In the genomic region with DNA sequence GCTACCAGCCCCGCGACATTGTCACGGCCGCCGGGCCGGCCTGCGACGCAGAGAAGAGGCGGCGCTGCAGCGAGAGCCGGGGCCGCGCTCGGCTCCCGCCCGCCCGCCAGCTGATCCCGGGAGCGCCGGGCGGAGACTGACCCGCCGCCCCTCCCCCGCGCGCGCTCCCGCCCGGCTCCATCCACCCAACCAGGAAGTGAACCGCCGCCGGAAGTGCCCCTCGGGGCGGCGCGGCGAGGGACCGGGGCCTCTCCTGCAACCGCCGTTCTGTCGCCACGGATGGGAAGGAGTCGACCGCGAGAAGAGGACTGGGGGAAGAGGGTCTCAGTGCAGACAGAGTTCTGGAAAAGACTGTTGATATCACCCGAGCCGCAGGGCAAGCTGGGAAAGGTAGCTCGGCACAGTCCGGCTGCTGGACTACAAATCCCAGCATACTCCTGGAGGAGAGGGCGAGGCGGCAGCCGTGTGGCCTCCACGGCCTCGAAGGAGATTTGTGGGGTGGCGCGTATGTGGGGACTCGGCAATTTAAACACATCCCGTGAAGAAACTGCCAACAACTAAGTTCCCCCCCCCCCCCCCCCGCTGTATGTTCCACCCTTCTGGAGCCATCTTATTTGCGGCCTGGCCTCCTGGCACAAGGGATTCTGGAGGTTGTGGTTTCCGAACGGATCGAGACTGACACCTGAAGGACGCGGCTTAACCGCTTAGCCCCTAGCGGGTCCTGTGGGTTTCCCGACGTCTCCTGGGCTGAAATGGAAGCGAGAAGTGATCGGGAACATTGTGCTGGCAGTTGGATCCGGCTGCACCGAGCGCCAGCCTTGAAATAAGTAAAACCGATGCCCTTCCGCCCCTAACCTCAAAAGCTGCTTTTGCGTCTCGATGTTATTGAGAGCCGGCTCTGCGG, we compare ENCODE assay signal across 8 cellular contexts. TPM values are rescaled to one million over a fixed set of nuclear protein-coding genes. Genes with fewer than 3 reads are reported as not detected.
A peak's percentile ranks its signal among the peaks of the same experiment; 100 is the strongest.
DNase-seq lines count a peak whose midpoint lies in the region; ATAC-seq, FAIRE-seq and TF ChIP-seq lines count a peak whose summit lies in the region.

TSS of gene AAK1 (minus strand) at position 138 of the 904 bp plus-strand sequence. CDS start 699 bp downstream, outside the sequence.

- H3K4me1 ChIP-seq in kidney (ENCODE audit: control insufficient read depth in 1 of 2, insufficient read depth in 1 of 2, low read depth in 1 of 2, low read length in 2 of 2) = peaks cover 4 to 16% of the 10 kb centered on the region in 2 donors

- intact Hi-C loops in kidney (cut with DNase I) = no loop called here

- H3K27ac ChIP-seq in kidney (ENCODE audit: low read depth in 2 of 2, low read length in 2 of 2) = peak within 1 kb of the TSS; percentile 96 to 97

- peak; percentile 45 for ATAC-seq in GM19025 (IDR thresholded peaks at IDR 0.05; ENCODE audit: low read depth, unreplicated experiment)
- peak; percentile 51 for ATAC-seq in HG03354 (IDR thresholded peaks at IDR 0.05; ENCODE audit: poor library complexity, severe bottlenecking, unreplicated experiment)

- no peaks in the 10 kb centered on the region for H3K36me3 ChIP-seq in kidney (ENCODE audit: control insufficient read depth in 1 of 2, insufficient read depth in 2 of 2, low read length in 2 of 2)

- no peak for TF ChIP-seq CTCF in kidney (IDR thresholded peaks at IDR 0.05; ENCODE audit: borderline replicate concordance, extremely low read depth, insufficient read depth)

- peak within 1 kb of the TSS; percentile 83 to 98 for H3K4me3 ChIP-seq in kidney (ENCODE audit: low read length in 2 of 2)

- DNase-seq in AG08396 (ENCODE audit: low spot score) = peak; percentile 93
- DNase-seq in NCI-H510A (lab: John Stamatoyannopoulos, UW) = peak; percentile 85
- peak; percentile 84 for DNase-seq in activated CD4-positive, CD25-positive, alpha-beta regulatory T cell treated with anti-CD3 and anti-CD28 coated beads, Interleukin-2, amount 50 U/mL, for 72 hours
- DNase-seq in cerebellum (ENCODE audit: low spot score) = peak; percentile 93
- DNase-seq in kidney = peak; percentile 97
- DNase-seq in stimulated activated CD4-positive, alpha-beta T cell treated with anti-CD3 and anti-CD28 coated beads, Interleukin-15, amount 100 ng/mL, for 1 hour (ENCODE audit: low read depth in 1 of 2, low spot score in 1 of 2) = peak; percentile 60 to 77

- FAIRE-seq in kidney (lab: Jason Lieb, UNC) = no peak

- H3K9ac ChIP-seq in kidney (ENCODE audit: low read length in 2 of 2) = peak within 1 kb of the TSS; percentile 86 to 97

- no peaks in the 10 kb centered on the region for H3K9me3 ChIP-seq in kidney (ENCODE audit: control insufficient read depth in 1 of 2, low read length in 2 of 2)

RNA-seq across cellular contexts. Expression of gene AAK1, which starts in this region (rescaled TPM):
- 58.2 TPM for total RNA-seq in cerebellum
- total RNA-seq in kidney = 93.7 TPM
- polyA plus RNA-seq in kidney (ENCODE audit: insufficient read depth, low read depth, low replicate concordance) = 25.8 TPM

Comparison
In these comparisons a context has a peak if more than half of its experiments do, and no peak if none do; other contexts are left out.
1. Peak in every context shown above with its lines: DNase-seq, ATAC-seq, H3K4me3 ChIP-seq and H3K27ac ChIP-seq.